ENCODE assay signal across 15 cellular contexts in the genomic region with DNA sequence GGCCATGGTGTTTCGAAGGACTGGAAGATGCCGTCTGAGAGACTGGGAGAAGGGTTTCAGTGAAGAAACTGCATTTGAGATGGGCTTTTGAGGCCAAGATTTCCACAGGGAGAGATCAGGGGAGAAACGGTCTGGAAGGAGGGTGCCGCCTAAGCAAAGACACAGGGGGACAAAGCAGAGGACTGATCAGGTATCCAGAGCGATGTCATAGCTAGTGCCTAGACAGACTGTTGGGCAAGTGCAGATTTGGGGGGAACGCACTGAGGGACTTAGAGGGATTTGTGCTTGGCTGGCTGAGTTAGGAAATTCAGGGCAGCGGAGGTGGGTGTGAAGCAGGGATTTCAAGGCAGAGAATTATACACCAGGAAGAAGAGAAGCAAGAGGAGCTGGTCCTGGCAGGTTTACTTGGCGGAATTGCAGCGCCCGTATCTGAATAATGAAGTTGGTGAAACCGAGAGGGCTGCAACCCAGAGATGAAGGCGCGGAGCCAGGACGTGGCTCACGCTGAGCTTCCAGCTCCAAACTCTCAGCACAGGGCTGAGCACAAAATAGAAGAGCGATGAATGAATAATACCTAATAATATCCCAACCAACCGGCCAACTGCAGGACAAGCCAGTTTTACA.
A peak's percentile ranks its signal among the peaks of the same experiment; 100 is the strongest.
DNase-seq lines count a peak whose midpoint lies in the region; ATAC-seq and TF ChIP-seq lines count a peak whose summit lies in the region.
"Had no signal": no experiment of that assay in that cellular context is flagged by ENCODE, and none has a peak within 500 bp of the region (broad histone marks: within the 10 kb centered on the region; RNA-seq: fewer than 3 reads in every experiment).

No MANE protein-coding gene starts in this region.

- H3K27ac Mint-ChIP-seq in Caco-2 (ENCODE audit: unreplicated experiment): peak overlapping the region; percentile 90
- H3K27ac Mint-ChIP-seq in neural progenitor cell: peak overlapping the region; percentile 31

- DNase-seq in Caco-2: no peak
- DNase-seq in PC-9: peak; percentile 65 to 80
- peak; percentile 31 for DNase-seq in fibroblast of mammary gland (ENCODE audit: low read depth)
- peak; percentile 51 for DNase-seq in neural progenitor cell (ENCODE audit: low spot score)
- no peak for DNase-seq in DMS79 treated with DMSO at 0.1 percent for 48 hours (lab: John Stamatoyannopoulos, UW)
- DNase-seq: activated CD4-positive, alpha-beta T cell treated with anti-CD3 and anti-CD28 coated beads, Interleukin-2, amount 50 U/mL, for 1 hour; BE2C; foreskin keratinocyte; NCI-H2029 treated with DMSO at 0.1 percent for 48 hours; stimulated activated naive CD4-positive, alpha-beta T cell had no signal

- no peaks in the 10 kb centered on the region for H3K9me3 ChIP-seq in Caco-2
- H3K9me3 ChIP-seq in PC-9 (ENCODE audit: insufficient read depth, low read depth): no peaks in the 10 kb centered on the region
- no peaks in the 10 kb centered on the region for H3K9me3 ChIP-seq in neural progenitor cell (ENCODE audit: low read depth)
- H3K9me3 ChIP-seq: BE2C, SJSA1 had no signal

- POLR2A ChIA-PET in Caco-2 (lab: Charles Lee): no interaction called here
- POLR2A ChIA-PET in PC-9 (lab: Charles Lee; ENCODE audit: unreplicated experiment): interaction anchor here (0.5 to 1.1 kb wide), 7 partner anchors 10 to 1048 kb away, joined by 3 to 7 read pairs (median 5); no protein-coding TSS in a partner anchor

- H3K4me2 ChIP-seq in PC-9: peak overlapping the region; percentile 95
- peak overlapping the region; percentile 69 for H3K4me2 ChIP-seq in neural progenitor cell

- no peak overlapping the region for H3K9ac ChIP-seq in neural progenitor cell

- H2AFZ ChIP-seq in PC-9: 0 out of 2 replicates have a peak overlapping the region, but pooled peaks have one; percentile 19
- no peak overlapping the region for H2AFZ ChIP-seq in neural progenitor cell (replicated peaks)

- peaks cover 78% of the 10 kb centered on the region for H3K79me2 ChIP-seq in PC-9 (ENCODE audit: low read depth)
- peaks cover 14% of the 10 kb centered on the region for H3K79me2 ChIP-seq in neural progenitor cell (ENCODE audit: low read depth)

- TF ChIP-seq CTCF in Caco-2 (IDR thresholded peaks at IDR 0.05; ENCODE audit: insufficient read depth in 1 of 2, low read depth in 1 of 2, low read length in 1 of 2, severe bottlenecking in 1 of 2, unreplicated experiment in 1 of 2): no peak
- TF ChIP-seq CTCF in PC-9 (conservative IDR thresholded peaks at IDR 0.05): no peak
- no peak for TF ChIP-seq CTCF in fibroblast of mammary gland (conservative IDR thresholded peaks at IDR 0.05; ENCODE audit: control insufficient read depth, insufficient read depth, low read depth, low read length)
- no peak for TF ChIP-seq CTCF in neural progenitor cell (IDR thresholded peaks at IDR 0.05)

- intact Hi-C loops in Caco-2 (cut with micrococcal nuclease; ENCODE audit: unreplicated experiment) (loop anchor here (5.0 kb wide), 2 partner anchors 195 to 390 kb away; no protein-coding TSS in a partner anchor), PC-9 (cut with micrococcal nuclease; ENCODE audit: unreplicated experiment) (loop anchor here (1.0 to 5.0 kb wide), 4 partner anchors 35 to 220 kb away; no protein-coding TSS in a partner anchor)

- H3K36me3 ChIP-seq in Caco-2 (ENCODE audit: control insufficient read depth, insufficient read depth, low read length) (no peaks in the 10 kb centered on the region), PC-9 (ENCODE audit: low read depth) (no peaks in the 10 kb centered on the region), neural progenitor cell (no peaks in the 10 kb centered on the region)
- H3K36me3 ChIP-seq: BE2C, SJSA1 had no signal

- H3K27me3 Mint-ChIP-seq in Caco-2 (ENCODE audit: insufficient read depth, unreplicated experiment) (no peaks in the 10 kb centered on the region), neural progenitor cell (ENCODE audit: insufficient read depth, low read depth) (peaks cover 3% of the 10 kb centered on the region)

- no peaks in the 10 kb centered on the region for H3K9me3 Mint-ChIP-seq in Caco-2 (ENCODE audit: unreplicated experiment)
- H3K9me3 Mint-ChIP-seq in neural progenitor cell: no peaks in the 10 kb centered on the region

- no peak for ATAC-seq in HG03045 (IDR thresholded peaks at IDR 0.05; ENCODE audit: unreplicated experiment)
- no peak for ATAC-seq in GM21825 (IDR thresholded peaks at IDR 0.05; ENCODE audit: unreplicated experiment)
- ATAC-seq in HG03135 (IDR thresholded peaks at IDR 0.05; ENCODE audit: unreplicated experiment): no peak
- ATAC-seq: foreskin keratinocyte, HepG2 had no signal

- H3F3A ChIP-seq in PC-9 (ENCODE audit: insufficient read depth, low read depth): peaks cover 52% of the 10 kb centered on the region
- H3F3A ChIP-seq in neural progenitor cell (ENCODE audit: low read depth): peaks cover 34% of the 10 kb centered on the region

- peaks cover 6% of the 10 kb centered on the region for H3K36me3 Mint-ChIP-seq in Caco-2 (ENCODE audit: insufficient read depth, unreplicated experiment)
- no peaks in the 10 kb centered on the region for H3K36me3 Mint-ChIP-seq in neural progenitor cell

- peaks cover 55% of the 10 kb centered on the region for H3K4me1 Mint-ChIP-seq in Caco-2 (ENCODE audit: low read depth, unreplicated experiment)
- peaks cover 61% of the 10 kb centered on the region for H3K4me1 Mint-ChIP-seq in neural progenitor cell

- peak overlapping the region; percentile 96 for H3K27ac ChIP-seq in PC-9
- H3K27ac ChIP-seq in neural progenitor cell: peak overlapping the region; percentile 70
- H3K27ac ChIP-seq: foreskin keratinocyte, SJSA1 had no signal

- H3K4me3 Mint-ChIP-seq in Caco-2 (ENCODE audit: unreplicated experiment) (peak overlapping the region; percentile 20), neural progenitor cell (no peak overlapping the region)

- BruUV-seq in Caco-2 (replicated peaks; lab: Mats Ljungman, UMichigan): no TSS peak
- TSS peak; percentile 89 for BruUV-seq in PC-9 (replicated peaks; lab: Mats Ljungman, UMichigan)

- CTCF ChIA-PET in Caco-2 (lab: Charles Lee): interaction anchor here (0.5 kb wide), 1 partner anchor 11 kb away, joined by 3 read pairs; no protein-coding TSS in a partner anchor
- CTCF ChIA-PET in PC-9 (lab: Charles Lee): no interaction called here

- H3K9me2 ChIP-seq in PC-9 (ENCODE audit: insufficient read depth): no peaks in the 10 kb centered on the region

- H3K4me3 ChIP-seq in Caco-2 (ENCODE audit: low read depth, low read length): no peak overlapping the region
- peak overlapping the region; percentile 56 for H3K4me3 ChIP-seq in PC-9
- H3K4me3 ChIP-seq in fibroblast of mammary gland (ENCODE audit: control insufficient read depth, low read depth, low read length): no peak overlapping the region
- peak overlapping the region; percentile 16 for H3K4me3 ChIP-seq in neural progenitor cell
- H3K4me3 ChIP-seq: SJSA1 had no signal

- H4K20me1 ChIP-seq in PC-9 (ENCODE audit: insufficient read depth): no peaks in the 10 kb centered on the region
- no peaks in the 10 kb centered on the region for H4K20me1 ChIP-seq in neural progenitor cell (ENCODE audit: low read depth)

- H3K27me3 ChIP-seq in Caco-2 (replicated peaks; ENCODE audit: control insufficient read depth, insufficient read depth, low read length) (no peaks in the 10 kb centered on the region), PC-9 (ENCODE audit: insufficient read depth, low read depth) (no peaks in the 10 kb centered on the region), neural progenitor cell (no peaks in the 10 kb centered on the region)
- H3K27me3 ChIP-seq: BE2C, foreskin keratinocyte, SJSA1 had no signal

- peaks cover 67% of the 10 kb centered on the region for H3K4me1 ChIP-seq in Caco-2
- H3K4me1 ChIP-seq in PC-9 (replicated peaks; ENCODE audit: insufficient read depth): peaks cover 65% of the 10 kb centered on the region
- H3K4me1 ChIP-seq in neural progenitor cell: peaks cover 52% of the 10 kb centered on the region

Comparison
In these comparisons a context has a peak if more than half of its experiments do, and no peak if none do; other contexts are left out.
1. DNase-seq: peak in PC-9 (2 of 2), fibroblast of mammary gland (single experiment) and neural progenitor cell (single experiment); none in Caco-2 (0 of 2) and DMS79 treated with DMSO at 0.1 percent for 48 hours (single experiment).
2. H3K4me3 ChIP-seq: peak in PC-9 (single experiment) and neural progenitor cell (single experiment); none in Caco-2 (single experiment) and fibroblast of mammary gland (single experiment).